Comparison of ENCODE assay signal across 8 cellular contexts in genomic region chr12:67648306-67649164, GRCh38. TPM values are rescaled to one million over a fixed set of nuclear protein-coding genes. Genes with fewer than 3 reads are reported as not detected.
A peak's percentile ranks its signal among the peaks of the same experiment; 100 is the strongest.
DNase-seq lines count a peak whose midpoint lies in the region; ATAC-seq and TF ChIP-seq lines count a peak whose summit lies in the region.

Gene DYRK2, plus strand, starts transcription at chr12:67648745. Its CDS starts 389 bp downstream, at chr12:67649134.

- DNase-seq in BE2C (peak; percentile 90), NCI-H82 (lab: John Stamatoyannopoulos, UW) (peak; percentile 89), endodermal cell (peak; percentile 92)
- DNase-seq in activated CD8-positive, alpha-beta memory T cell treated with anti-CD3 and anti-CD28 coated beads for 48 hours (ENCODE audit: low read depth in 2 of 3, low spot score in 2 of 3) = peak; percentile 40 to 54 (median 40)
- peak; percentile 39 to 68 for DNase-seq in stimulated activated CD8-positive, alpha-beta memory T cell treated with anti-CD3 and anti-CD28 coated beads, Interleukin-15, amount 100 ng/mL, for 4 hours (ENCODE audit: low read depth in 2 of 2)

- TF ChIP-seq CTCF in BE2C (IDR thresholded peaks at IDR 0.05; ENCODE audit: low read depth, low read length) = no peak
- TF ChIP-seq CTCF in endodermal cell (conservative IDR thresholded peaks at IDR 0.05) = peak; percentile 51

- peak within 1 kb of the TSS; percentile 93 for H3K27ac Mint-ChIP-seq in endodermal cell

- H3K9me3 ChIP-seq in BE2C = no peaks in the 10 kb centered on the region
- H3K9me3 ChIP-seq in endodermal cell (ENCODE audit: control insufficient read depth, low read length) = peaks cover 8% of the 10 kb centered on the region
- peaks cover 7% of the 10 kb centered on the region for H3K9me3 ChIP-seq in mesodermal cell (ENCODE audit: control insufficient read depth, low read length)

- H3K9ac ChIP-seq in endodermal cell (ENCODE audit: extremely low read depth, low read length, poor library complexity, severe bottlenecking) = peak within 1 kb of the TSS; percentile 87

- peaks cover 25% of the 10 kb centered on the region for H3K4me1 Mint-ChIP-seq in endodermal cell

- H3K36me3 ChIP-seq in BE2C (peaks cover 3% of the 10 kb centered on the region), endodermal cell (ENCODE audit: control insufficient read depth, insufficient read depth, low read length) (peaks cover 9% of the 10 kb centered on the region), mesodermal cell (ENCODE audit: control insufficient read depth, insufficient read depth, low read length) (peaks cover 16% of the 10 kb centered on the region)

- ATAC-seq in GM19023 (IDR thresholded peaks at IDR 0.05; ENCODE audit: unreplicated experiment) (peak; percentile 51), HG03196 (IDR thresholded peaks at IDR 0.05; ENCODE audit: unreplicated experiment) (peak; percentile 45)

- H3K36me3 Mint-ChIP-seq in endodermal cell (ENCODE audit: low read depth) = peaks cover 10% of the 10 kb centered on the region

- 0% methylated on average over 17 to 85 of the region's 109 CpGs for WGBS in endodermal cell (ENCODE audit: insufficient coverage in 1 of 2, insufficient read length in 1 of 2), 2 experiments
- WGBS in mesodermal cell (ENCODE audit: insufficient coverage in 2 of 2), 2 experiments = 1% methylated on average over 63 to 64 of the region's 109 CpGs

- H3K27ac ChIP-seq in endodermal cell (ENCODE audit: low read depth, low read length) (peak within 1 kb of the TSS; percentile 90), mesodermal cell (ENCODE audit: low read depth, low read length, severe bottlenecking) (peak within 1 kb of the TSS; percentile 97)

- H3K4me3 Mint-ChIP-seq in endodermal cell = peak within 1 kb of the TSS; percentile 92

- H3K27me3 ChIP-seq in BE2C (no peaks in the 10 kb centered on the region), endodermal cell (ENCODE audit: control insufficient read depth, insufficient read depth, low read length, poor library complexity, severe bottlenecking) (peaks cover 5% of the 10 kb centered on the region)

- no peaks in the 10 kb centered on the region for H3K4me1 ChIP-seq in BE2C
- H3K4me1 ChIP-seq in endodermal cell (ENCODE audit: control insufficient read depth, insufficient read depth, low read length) = no peaks in the 10 kb centered on the region
- H3K4me1 ChIP-seq in mesodermal cell (ENCODE audit: control insufficient read depth, insufficient read depth, low read length, poor library complexity, severe bottlenecking) = peaks cover 24% of the 10 kb centered on the region

- peaks cover 2% of the 10 kb centered on the region for H3K9me3 Mint-ChIP-seq in endodermal cell

- H3K27me3 Mint-ChIP-seq in endodermal cell (ENCODE audit: insufficient read depth) = peaks cover 9% of the 10 kb centered on the region

- H3K4me3 ChIP-seq in BE2C (ENCODE audit: low read depth, low read length) (peak within 1 kb of the TSS; percentile 88), endodermal cell (ENCODE audit: low read length) (peak within 1 kb of the TSS; percentile 94), mesodermal cell (ENCODE audit: extremely low read depth, insufficient read depth, low read length, poor library complexity, severe bottlenecking) (peak within 1 kb of the TSS; percentile 93)

RNA-seq across cellular contexts. Expression of gene DYRK2, which starts in this region (rescaled TPM):
- 17.6 TPM for polyA plus RNA-seq in BE2C (2012; ENCODE audit: insufficient read depth, insufficient read length, low read depth)
- total RNA-seq in endodermal cell = 10 to 100 TPM; 29.5 to 33.2 TPM
- 31.8 TPM for polyA plus RNA-seq in endodermal cell (2013, experiment 1 of 2)
- 30.0 TPM for polyA plus RNA-seq in endodermal cell (2013, experiment 2 of 2)
- 43.1 TPM for polyA plus RNA-seq in mesodermal cell (2013, experiment 1 of 2)
- polyA plus RNA-seq in mesodermal cell (2013, experiment 2 of 2) = 36.2 TPM

Comparison
In these comparisons a context has a peak if more than half of its experiments do, and no peak if none do; other contexts are left out.
1. Peak in every context shown above with its lines: DNase-seq, ATAC-seq, H3K4me3 ChIP-seq and H3K27ac ChIP-seq.
2. DNase-seq: peak in every context shown above with its lines; median percentile 92 in endodermal cell; 90 in BE2C; 89 in NCI-H82; 54 in stimulated activated CD8-positive, alpha-beta memory T cell treated with anti-CD3 and anti-CD28 coated beads, Interleukin-15, amount 100 ng/mL, for 4 hours; 40 in activated CD8-positive, alpha-beta memory T cell treated with anti-CD3 and anti-CD28 coated beads for 48 hours.